ENCODE assay signal across 28 cellular contexts in the genomic region with DNA sequence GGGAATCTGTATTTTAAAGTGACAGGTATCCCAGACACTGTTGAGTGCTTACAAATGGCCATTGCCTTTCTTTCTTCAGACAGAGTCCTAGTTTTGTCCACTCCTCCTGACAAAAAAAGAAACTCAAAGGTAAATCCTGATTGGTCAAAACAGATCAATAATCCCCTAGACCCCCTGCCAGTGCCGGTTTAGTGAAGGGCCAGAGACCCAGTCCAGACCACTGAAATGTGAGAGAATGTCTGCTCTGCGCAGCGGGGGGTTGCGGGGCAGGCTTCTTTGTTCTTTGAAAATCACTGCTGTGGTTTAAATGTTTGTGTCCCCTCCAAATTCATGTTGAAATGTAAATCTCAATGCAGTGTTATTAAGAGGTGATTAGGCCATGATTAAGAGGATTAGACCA.
"Had no signal": no experiment of that assay in that cellular context is flagged by ENCODE, and none has a peak within 500 bp of the region (broad histone marks: within the 10 kb centered on the region; RNA-seq: fewer than 3 reads in every experiment).

No MANE protein-coding gene starts in this region.

- H3K4me1 ChIP-seq: left ventricle myocardium inferior, pancreas, prostate gland, stomach, testis, thyroid gland, upper lobe of left lung, vagina had no signal

- H3K9me3 Mint-ChIP-seq: nephron had no signal

- H3K27ac Mint-ChIP-seq: naive thymus-derived CD4-positive, alpha-beta T cell; nephron; stimulated activated naive B cell treated with anti-CD40 and anti-IgM and Interleukin-4, amounts not matched to agents 10 μg/mL and 1 μg/mL and 100 μg/mL, for 72 hours had no signal

- ATAC-seq: mucosa of descending colon; naive thymus-derived CD4-positive, alpha-beta T cell; pancreas; right cardiac atrium; sciatic nerve; stimulated activated naive B cell treated with anti-CD40 and anti-IgM and Interleukin-4, amounts not matched to agents 10 μg/mL and 1 μg/mL and 100 μg/mL, for 72 hours; stimulated activated naive CD8-positive, alpha-beta T cell treated with anti-CD3 and anti-CD28 coated beads, Interleukin-15, Interleukin-2, amounts not matched to agents 100 U/mL and 50 U/mL, for 24 hours had no signal

- H3K4me2 ChIP-seq: hepatocyte had no signal

- DNase-seq: islet precursor cell; left ventricle myocardium inferior; midbrain; mucosa of descending colon; naive thymus-derived CD4-positive, alpha-beta T cell; nucleus accumbens; pancreas; posterior cingulate gyrus; retina; right cardiac atrium; stimulated activated CD4-positive, alpha-beta T cell treated with anti-CD3 and anti-CD28 coated beads, Interleukin-12 subunit alpha, Interleukin-12 subunit beta, amount 100 ng/mL, for 4 hours; stimulated activated CD4-positive, alpha-beta T cell treated with anti-CD3 and anti-CD28 coated beads, Interleukin-15, amount 100 ng/mL, for 24 hours; stimulated activated CD4-positive, alpha-beta T cell treated with anti-CD3 and anti-CD28 coated beads, Interleukin-2, amount 100 ng/mL, for 24 hours; stimulated activated CD4-positive, alpha-beta T cell treated with anti-CD3 and anti-CD28 coated beads, Interleukin-4, amount 100 ng/mL, for 1 hour; stimulated activated naive B cell treated with anti-CD40 and anti-IgM and Interleukin-4, amounts not matched to agents 10 μg/mL and 1 μg/mL and 100 μg/mL, for 72 hours; stimulated activated naive CD8-positive, alpha-beta T cell treated with anti-CD3 and anti-CD28 coated beads, Interleukin-15, Interleukin-2, amounts not matched to agents 100 U/mL and 50 U/mL, for 24 hours; stomach; testis; thyroid gland; transverse colon; upper lobe of left lung had no signal

- H2AFZ ChIP-seq: hepatocyte had no signal

- H3K36me3 ChIP-seq: left ventricle myocardium inferior, pancreas, prostate gland, stomach, thyroid gland, transverse colon, upper lobe of left lung, vagina had no signal

- H3K9me3 ChIP-seq: left ventricle myocardium inferior, mucosa of descending colon, pancreas, prostate gland, stomach, testis, thyroid gland, transverse colon, upper lobe of left lung, vagina had no signal

- H3K4me1 Mint-ChIP-seq: naive thymus-derived CD4-positive, alpha-beta T cell; stimulated activated naive B cell treated with anti-CD40 and anti-IgM and Interleukin-4, amounts not matched to agents 10 μg/mL and 1 μg/mL and 100 μg/mL, for 72 hours had no signal

- H3K27me3 ChIP-seq: pancreas, testis, thyroid gland, upper lobe of left lung, vagina had no signal

- H3K4me3 Mint-ChIP-seq: naive thymus-derived CD4-positive, alpha-beta T cell; nephron; stimulated activated naive B cell treated with anti-CD40 and anti-IgM and Interleukin-4, amounts not matched to agents 10 μg/mL and 1 μg/mL and 100 μg/mL, for 72 hours had no signal

- H3K27ac ChIP-seq: hepatocyte, left ventricle myocardium inferior, pancreas, prostate gland, skin epidermis, stomach, testis, thyroid gland, transverse colon, upper lobe of left lung, vagina had no signal

- H3K36me3 Mint-ChIP-seq: naive thymus-derived CD4-positive, alpha-beta T cell; stimulated activated naive B cell treated with anti-CD40 and anti-IgM and Interleukin-4, amounts not matched to agents 10 μg/mL and 1 μg/mL and 100 μg/mL, for 72 hours had no signal

- H3K4me3 ChIP-seq: hepatocyte, left ventricle myocardium inferior, lung, mucosa of descending colon, pancreas, prostate gland, skin epidermis, stomach, testis, thyroid gland, transverse colon, upper lobe of left lung, vagina had no signal

- H3K79me2 ChIP-seq: hepatocyte had no signal
